In genomic region chr19:3505598-3506383, GRCh38 we compare ENCODE assay signal across 8 cellular contexts. TPM values are rescaled to one million over a fixed set of nuclear protein-coding genes. Genes with fewer than 3 reads are reported as not detected.
DNase-seq lines count a peak whose midpoint lies in the region; ATAC-seq and TF ChIP-seq lines count a peak whose summit lies in the region.

Gene FZR1, plus strand, starts transcription at chr19:3506311. Its CDS starts 16,679 bp downstream, at chr19:3522990.

- WGBS in adipose tissue, 3 donors, result 1% methylated on average over 68 to 79 of the region's 79 CpGs
- WGBS in heart left ventricle, 4 donors, result 1 to 4% (median 2%) methylated on average over 27 to 79 of the region's 79 CpGs
- WGBS in upper lobe of left lung, 2 donors, result 3 to 5% methylated on average over 15 to 38 of the region's 79 CpGs

- TF ChIP-seq EP300 in upper lobe of left lung (IDR thresholded peaks at IDR 0.05), result peak in 1 of 4 donors; percentile 75

- TF ChIP-seq POLR2A in heart left ventricle (IDR thresholded peaks at IDR 0.05) (peak; percentile 29 to 65), upper lobe of left lung (IDR thresholded peaks at IDR 0.05) (peak in 3 of 4 donors; percentile 67 to 80 (median 78))

- intact Hi-C loops in heart left ventricle (cut with DNase I), result loop anchor here in 1 of 10 donors (2.0 kb wide), 1 partner anchor 49 kb away; no protein-coding TSS in a partner anchor
- intact Hi-C loops in posterior cingulate gyrus (cut with DNase I), result no loop called here

- no peaks in the 10 kb centered on the region for H3K27me3 ChIP-seq in heart left ventricle
- no peaks in the 10 kb centered on the region for H3K27me3 ChIP-seq in upper lobe of left lung

- H3K9me3 ChIP-seq in heart left ventricle, result no peaks in the 10 kb centered on the region
- no peaks in the 10 kb centered on the region for H3K9me3 ChIP-seq in upper lobe of left lung

- DNase-seq in NCI-H1436 (lab: John Stamatoyannopoulos, UW) (peak; percentile 99), T follicular helper cell (ENCODE audit: low read depth) (peak; percentile 99), heart left ventricle (peak; percentile 99 to 100 (median 99)), posterior cingulate gyrus (peak; percentile 98 to 100 (median 99)), upper lobe of left lung (peak; percentile 100)

- peak; percentile 95 for ATAC-seq in HG02798 (IDR thresholded peaks at IDR 0.05; ENCODE audit: poor library complexity, unreplicated experiment)
- peak; percentile 96 to 98 (median 96) for ATAC-seq in heart left ventricle
- ATAC-seq in upper lobe of left lung (ENCODE audit: low FRiP score in 2 of 2), result peak; percentile 98

- H3K4me3 ChIP-seq in GM12875 (ENCODE audit: low read depth, low read length) (peak within 1 kb of the TSS; percentile 86), heart left ventricle (peak within 1 kb of the TSS; percentile 81 to 100 (median 98)), upper lobe of left lung (peak within 1 kb of the TSS; percentile 86 to 100 (median 98))

- peaks cover 0 to 18% (median 2%) of the 10 kb centered on the region in 9 donors for H3K36me3 ChIP-seq in heart left ventricle
- H3K36me3 ChIP-seq in upper lobe of left lung, result peaks cover 0 to 14% (median 7%) of the 10 kb centered on the region in 4 donors

- H3K4me1 ChIP-seq in heart left ventricle, result peaks cover 4 to 41% (median 18%) of the 10 kb centered on the region in 12 donors
- H3K4me1 ChIP-seq in upper lobe of left lung, result peaks cover 15 to 44% (median 21%) of the 10 kb centered on the region in 4 donors

- TF ChIP-seq CTCF in GM12875 (IDR thresholded peaks at IDR 0.05; ENCODE audit: borderline replicate concordance, insufficient read depth, low read depth, low read length) (0 out of 2 replicates have a peak, but pooled peaks have one; percentile 3), heart left ventricle (IDR thresholded peaks at IDR 0.05) (peak in 4 of 12 donors; percentile 6 to 25 (median 16)), upper lobe of left lung (IDR thresholded peaks at IDR 0.05) (peak in 2 of 6 experiments; percentile 21 to 23)

- H3K27ac ChIP-seq in adipose tissue (ENCODE audit: low read depth, low read length) (no peak within 1 kb of the TSS), heart left ventricle (peak within 1 kb of the TSS; percentile 36 to 95 (median 84)), upper lobe of left lung (peak within 1 kb of the TSS; percentile 86 to 96 (median 88))

RNA-seq across cellular contexts. Expression of gene FZR1, which starts in this region (rescaled TPM):
- polyA plus RNA-seq in adipose tissue (10 to 100 TPM; 13.3 to 15.6 (median 14.4) TPM), heart left ventricle (10 to 100 TPM; 13.9 to 23.5 TPM)
- total RNA-seq in heart left ventricle (10 to 100 TPM; 15.4 to 41.0 (median 26.4) TPM), upper lobe of left lung (100 to 1,000 TPM in 1 of 6 donors, 10 to 100 TPM in 5; 19.9 to 110 (median 37.5) TPM)
